Comparison of ENCODE assay signal across 12 cellular contexts in genomic region chr10:35369049-35369760, GRCh38. TPM values are rescaled to one million over a fixed set of nuclear protein-coding genes. Genes with fewer than 3 reads are reported as not detected.
A peak's percentile ranks its signal among the peaks of the same experiment; 100 is the strongest.
DNase-seq lines count a peak whose midpoint lies in the region; ATAC-seq and TF ChIP-seq lines count a peak whose summit lies in the region.
"Had no signal": no experiment of that assay in that cellular context is flagged by ENCODE, and none has a peak within 500 bp of the region (broad histone marks: within the 10 kb centered on the region; RNA-seq: fewer than 3 reads in every experiment).

No MANE protein-coding gene starts in this region.

- H3K27me3 ChIP-seq in testis: no peaks in the 10 kb centered on the region

- H3K4me3 ChIP-seq in mucosa of descending colon (no peak overlapping the region), testis (no peak overlapping the region)

- TF ChIP-seq CTCF in natural killer cell (IDR thresholded peaks at IDR 0.05) (no peak), mucosa of descending colon (IDR thresholded peaks at IDR 0.05) (no peak), Calu3 (IDR thresholded peaks at IDR 0.05; ENCODE audit: unreplicated experiment) (no peak), testis (IDR thresholded peaks at IDR 0.05) (no peak)

- H3K36me3 Mint-ChIP-seq in natural killer cell (no peaks in the 10 kb centered on the region), Calu3 (ENCODE audit: insufficient read depth, unreplicated experiment) (no peaks in the 10 kb centered on the region)
- H3K36me3 Mint-ChIP-seq in natural killer cell treated with Interleukin-12 subunit alpha and Interleukin-12 subunit beta and Interleukin-15 and Interleukin-18, amount 100 ng/mL, for 72 hours: no peaks in the 10 kb centered on the region

- H3K9me3 Mint-ChIP-seq in natural killer cell (no peaks in the 10 kb centered on the region), Calu3 (ENCODE audit: low read depth, unreplicated experiment) (no peaks in the 10 kb centered on the region)
- H3K9me3 Mint-ChIP-seq in natural killer cell treated with Interleukin-12 subunit alpha and Interleukin-12 subunit beta and Interleukin-15 and Interleukin-18, amount 100 ng/mL, for 72 hours: no peaks in the 10 kb centered on the region
- H3K9me3 Mint-ChIP-seq: T-helper 1 cell treated with Interleukin-12 subunit alpha and Interleukin-12 subunit beta and Interleukin-4 antibody, amounts not matched to agents 30 μg/mL and 1 μg/mL, for 36 hours had no signal

- no peaks in the 10 kb centered on the region for H3K36me3 ChIP-seq in mucosa of descending colon (ENCODE audit: low read depth)
- H3K36me3 ChIP-seq in testis (ENCODE audit: low read depth, missing control alignments): no peaks in the 10 kb centered on the region

- TF ChIP-seq POLR2A in testis (IDR thresholded peaks at IDR 0.05): no peak

- DNase-seq in natural killer cell (no peak), dermis microvascular lymphatic vessel endothelial cell (ENCODE audit: low read depth in 2 of 2) (peak; percentile 24 to 28), mucosa of descending colon (no peak), Calu3 (no peak), NCI-H187 treated with DMSO at 0.1 percent for 48 hours (lab: John Stamatoyannopoulos, UW) (no peak), testis (no peak)
- DNase-seq in natural killer cell treated with Interleukin-12 subunit alpha and Interleukin-12 subunit beta and Interleukin-15 and Interleukin-18, amount 100 ng/mL, for 72 hours (ENCODE audit: low spot score): no peak
- DNase-seq: kidney glomerular epithelial cell; NCI-H2171; stimulated activated CD4-positive, alpha-beta T cell treated with anti-CD3 and anti-CD28 coated beads, Interleukin-4, amount 100 ng/mL, for 24 hours had no signal

- H3K4me1 Mint-ChIP-seq in natural killer cell (peaks cover 72 to 78% of the 10 kb centered on the region in 2 donors), Calu3 (ENCODE audit: low read depth, unreplicated experiment) (peaks cover 30% of the 10 kb centered on the region)
- peaks cover 41 to 42% of the 10 kb centered on the region in 2 donors for H3K4me1 Mint-ChIP-seq in natural killer cell treated with Interleukin-12 subunit alpha and Interleukin-12 subunit beta and Interleukin-15 and Interleukin-18, amount 100 ng/mL, for 72 hours (ENCODE audit: low read depth in 2 of 2)

- no peak overlapping the region for H3K27ac ChIP-seq in testis

- 31 to 40% methylated on average over 7 of the region's 7 CpGs for WGBS in testis, 2 donors

- intact Hi-C loops in natural killer cell (cut with micrococcal nuclease) (no loop called here), mucosa of descending colon (cut with DNase I, micrococcal nuclease) (no loop called here), Calu3 (cut with micrococcal nuclease; ENCODE audit: unreplicated experiment) (no loop called here), testis (cut with DNase I; ENCODE audit: low total_unique reads) (no loop called here)

- H3K4me3 Mint-ChIP-seq in natural killer cell (no peak overlapping the region), Calu3 (ENCODE audit: low read depth, unreplicated experiment) (no peak overlapping the region)
- H3K4me3 Mint-ChIP-seq in natural killer cell treated with Interleukin-12 subunit alpha and Interleukin-12 subunit beta and Interleukin-15 and Interleukin-18, amount 100 ng/mL, for 72 hours: no peak overlapping the region
- H3K4me3 Mint-ChIP-seq: T-helper 1 cell treated with Interleukin-12 subunit alpha and Interleukin-12 subunit beta and Interleukin-4 antibody, amounts not matched to agents 30 μg/mL and 1 μg/mL, for 36 hours had no signal

- ATAC-seq in natural killer cell (peak in 1 of 3 donors; percentile 30), mucosa of descending colon (peak; percentile 16), HG02870 (IDR thresholded peaks at IDR 0.05; ENCODE audit: unreplicated experiment) (no peak)
- no peak for ATAC-seq in natural killer cell treated with Interleukin-12 subunit alpha and Interleukin-12 subunit beta and Interleukin-15 and Interleukin-18, amount 100 ng/mL, for 72 hours

- CTCF ChIA-PET in Calu3 (lab: Charles Lee): no interaction called here

- H3K4me1 ChIP-seq in mucosa of descending colon (ENCODE audit: low read depth): peaks cover 35% of the 10 kb centered on the region
- H3K4me1 ChIP-seq in testis: peaks cover 8% of the 10 kb centered on the region

- H3K27me3 Mint-ChIP-seq in natural killer cell (ENCODE audit: low read depth in 2 of 2) (no peaks in the 10 kb centered on the region), Calu3 (ENCODE audit: unreplicated experiment) (no peaks in the 10 kb centered on the region)
- H3K27me3 Mint-ChIP-seq in natural killer cell treated with Interleukin-12 subunit alpha and Interleukin-12 subunit beta and Interleukin-15 and Interleukin-18, amount 100 ng/mL, for 72 hours: no peaks in the 10 kb centered on the region

- H3K9me3 ChIP-seq in mucosa of descending colon (no peaks in the 10 kb centered on the region), testis (no peaks in the 10 kb centered on the region)

- no TSS peak for BruUV-seq in Calu3 (replicated peaks; lab: Mats Ljungman, UMichigan)

- H3K27ac Mint-ChIP-seq in natural killer cell (peak overlapping the region; percentile 38 to 39), Calu3 (ENCODE audit: unreplicated experiment) (no peak overlapping the region)
- peak overlapping the region in 1 of 2 donors; percentile 16 for H3K27ac Mint-ChIP-seq in natural killer cell treated with Interleukin-12 subunit alpha and Interleukin-12 subunit beta and Interleukin-15 and Interleukin-18, amount 100 ng/mL, for 72 hours
- H3K27ac Mint-ChIP-seq: T-helper 1 cell treated with Interleukin-12 subunit alpha and Interleukin-12 subunit beta and Interleukin-4 antibody, amounts not matched to agents 30 μg/mL and 1 μg/mL, for 36 hours had no signal

RNA-seq across cellular contexts. Expression of gene CCNY, which starts 32.9 kb away (rescaled TPM):
- total RNA-seq in natural killer cell: 10 to 100 TPM; 71.0 to 87.2 (median 74.3) TPM
- 10 to 100 TPM; 54.9 to 60.8 TPM for total RNA-seq in natural killer cell treated with Interleukin-12 subunit alpha and Interleukin-12 subunit beta and Interleukin-15 and Interleukin-18, amount 100 ng/mL, for 72 hours
- total RNA-seq in dermis microvascular lymphatic vessel endothelial cell: 65.7 and 81.4 TPM in 2 replicates
- 10 to 100 TPM; 48.6 to 64.4 (median 51.5) TPM for total RNA-seq in mucosa of descending colon
- total RNA-seq in Calu3 (2022): 59.1 and 60.6 TPM in 2 replicates
- total RNA-seq in testis: 100 to 1,000 TPM; 103 to 132 TPM
- 380 TPM for polyA plus RNA-seq in testis (ENCODE audit: insufficient read depth, low read depth, low replicate concordance)

Comparison
In these comparisons a context has a peak if more than half of its experiments do, and no peak if none do; other contexts are left out.
1. DNase-seq: peak in dermis microvascular lymphatic vessel endothelial cell (2 of 2); none in natural killer cell (single experiment), natural killer cell treated with Interleukin-12 subunit alpha and Interleukin-12 subunit beta and Interleukin-15 and Interleukin-18, amount 100 ng/mL, for 72 hours (single experiment), mucosa of descending colon (0 of 3), Calu3 (single experiment), NCI-H187 treated with DMSO at 0.1 percent for 48 hours (single experiment) and testis (single experiment).